9 cellular contexts compared by ENCODE assay signal in the genomic region with DNA sequence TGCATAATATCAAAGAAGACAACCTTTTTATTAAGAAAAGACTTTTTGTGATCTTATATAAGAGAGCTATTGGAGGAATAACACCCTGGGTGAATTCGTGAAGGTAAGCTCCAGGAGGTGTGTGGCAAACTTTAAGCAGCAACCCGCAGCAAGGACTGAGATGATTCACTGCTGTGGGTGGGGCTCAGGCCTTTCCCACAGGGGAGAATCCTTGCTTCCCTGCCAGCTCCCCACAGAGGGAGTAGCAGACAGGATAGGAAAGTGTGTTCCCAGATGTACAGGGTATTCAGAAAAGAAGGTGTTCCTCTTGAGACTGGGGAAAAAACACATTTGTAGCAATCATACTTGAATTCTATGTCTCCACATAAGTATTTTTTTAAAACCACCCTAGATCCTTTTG. TPM values are rescaled to one million over a fixed set of nuclear protein-coding genes. Genes with fewer than 3 reads are reported as not detected.
DNase-seq lines count a peak whose midpoint lies in the region; TF ChIP-seq lines count a peak whose summit lies in the region.
"Had no signal": no experiment of that assay in that cellular context is flagged by ENCODE, and none has a peak within 500 bp of the region (broad histone marks: within the 10 kb centered on the region; RNA-seq: fewer than 3 reads in every experiment).

No MANE protein-coding gene starts in this region.

- DNase-seq in H4 (ENCODE audit: low spot score) = peak; percentile 61
- DNase-seq in RPMI7951 (ENCODE audit: low read depth) = peak; percentile 74
- peak; percentile 89 for DNase-seq in epithelial cell of esophagus (ENCODE audit: low read depth)
- peak; percentile 55 for DNase-seq in putamen (ENCODE audit: low spot score)
- no peak for DNase-seq in NCI-H82 (lab: John Stamatoyannopoulos, UW)
- no peak for DNase-seq in NCI-H774 (lab: John Stamatoyannopoulos, UW)
- no peak for DNase-seq in NCI-H345 treated with DMSO at 0.1 percent for 48 hours (lab: John Stamatoyannopoulos, UW; ENCODE audit: unreplicated experiment)
- DNase-seq: DMS79, NCI-H187 treated with DMSO at 0.1 percent for 48 hours had no signal

- TF ChIP-seq CTCF in epithelial cell of esophagus (IDR thresholded peaks at IDR 0.05; ENCODE audit: insufficient read depth, low read depth, low read length, missing control alignments) = peak; percentile 20

- no peak overlapping the region for H3K4me3 ChIP-seq in epithelial cell of esophagus (ENCODE audit: low read length)

RNA-seq across cellular contexts. Expression of gene NDUFA12, which starts 9.2 kb away (rescaled TPM):
- total RNA-seq in H4 (2014; rRNA removed; shearing (Covaris generic)) = 413 and 426 TPM in 2 replicates
- total RNA-seq in RPMI7951 (2014; rRNA removed; shearing (Covaris generic)) = 213 and 226 TPM in 2 replicates

Comparison
In these comparisons a context has a peak if more than half of its experiments do, and no peak if none do; other contexts are left out.
1. DNase-seq: peak in H4 (single experiment), RPMI7951 (single experiment), epithelial cell of esophagus (single experiment) and putamen (single experiment); none in NCI-H82 (single experiment), NCI-H774 (single experiment) and NCI-H345 treated with DMSO at 0.1 percent for 48 hours (single experiment).